ENCODE assay signal across 20 cellular contexts in the genomic region with DNA sequence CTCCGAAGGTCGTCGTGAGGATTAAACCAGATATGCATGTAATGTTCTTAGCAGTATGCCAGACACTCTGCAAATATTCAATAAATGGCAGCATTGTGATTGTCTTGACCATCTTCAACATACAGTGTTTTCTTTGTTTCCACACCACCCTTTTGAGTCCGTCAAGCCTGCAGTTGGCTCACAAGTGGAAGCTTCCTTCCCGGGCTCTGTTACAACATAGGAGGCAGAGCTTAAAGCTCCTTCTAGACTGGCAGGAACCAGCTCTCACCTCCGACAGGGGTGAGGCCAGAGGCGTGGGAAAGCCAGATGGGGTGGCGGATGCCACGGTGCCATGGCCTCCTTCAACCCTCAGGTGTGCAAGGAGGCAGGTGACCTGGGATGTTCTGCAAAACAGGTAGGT.
A peak's percentile ranks its signal among the peaks of the same experiment; 100 is the strongest.
DNase-seq lines count a peak whose midpoint lies in the region; ATAC-seq, FAIRE-seq and TF ChIP-seq lines count a peak whose summit lies in the region.
"Had no signal": no experiment of that assay in that cellular context is flagged by ENCODE, and none has a peak within 500 bp of the region (broad histone marks: within the 10 kb centered on the region; RNA-seq: fewer than 3 reads in every experiment).

No MANE protein-coding gene starts in this region.

- H3K36me3 ChIP-seq in SJCRH30, result no peaks in the 10 kb centered on the region
- no peaks in the 10 kb centered on the region for H3K36me3 ChIP-seq in bronchial epithelial cell (ENCODE audit: control insufficient read depth, insufficient read depth, low read length)

- TF ChIP-seq CTCF in bronchial epithelial cell (IDR thresholded peaks at IDR 0.05; ENCODE audit: insufficient read depth, low read length, severe bottlenecking), result no peak

- H3K4me1 Mint-ChIP-seq in activated T-cell treated with anti-CD3 and anti-CD28 coated beads, Interleukin-2, amount 50 U/mL, for 24 hours (ENCODE audit: low read depth), result peaks cover 5% of the 10 kb centered on the region
- H3K4me1 Mint-ChIP-seq in T-cell, result no peaks in the 10 kb centered on the region
- H3K4me1 Mint-ChIP-seq: B cell had no signal

- H3K4me3 ChIP-seq in SJCRH30 (no peak overlapping the region), bronchial epithelial cell (ENCODE audit: low read depth, low read length) (no peak overlapping the region)

- no peaks in the 10 kb centered on the region for H3K36me3 Mint-ChIP-seq in activated T-cell treated with anti-CD3 and anti-CD28 coated beads, Interleukin-2, amount 50 U/mL, for 24 hours (ENCODE audit: low read depth)
- H3K36me3 Mint-ChIP-seq in T-cell, result no peaks in the 10 kb centered on the region

- H3K27me3 ChIP-seq in SJCRH30 (no peaks in the 10 kb centered on the region), bronchial epithelial cell (ENCODE audit: control insufficient read depth, insufficient read depth, low read length) (no peaks in the 10 kb centered on the region)

- H3K27me3 Mint-ChIP-seq in activated T-cell treated with anti-CD3 and anti-CD28 coated beads, Interleukin-2, amount 50 U/mL, for 24 hours, result peaks cover 32% of the 10 kb centered on the region
- peaks cover 6 to 7% of the 10 kb centered on the region in 2 donors for H3K27me3 Mint-ChIP-seq in T-cell

- DNase-seq in SJCRH30 (peak; percentile 24 to 67), bronchial epithelial cell (ENCODE audit: low read depth) (peak; percentile 33), foreskin melanocyte (peak; percentile 88), T-cell (no peak)
- no peak for DNase-seq in activated T-cell treated with anti-CD3 and anti-CD28 coated beads, Interleukin-2, amount 50 U/mL, for 24 hours
- no peak for DNase-seq in stimulated activated naive CD4-positive, alpha-beta T cell (lab: John Stamatoyannopoulos, UW)
- DNase-seq: C1 segment of cervical spinal cord; CD4-positive, alpha-beta T cell; DMS153; DMS79 treated with DMSO at 0.1 percent for 48 hours; EL; HCEC 1CT; HFFc6 had no signal

- H3K27ac ChIP-seq in SJCRH30, result no peak overlapping the region
- H3K27ac ChIP-seq: HL-60 had no signal

- H3K9me3 Mint-ChIP-seq in activated T-cell treated with anti-CD3 and anti-CD28 coated beads, Interleukin-2, amount 50 U/mL, for 24 hours, result no peaks in the 10 kb centered on the region
- no peaks in the 10 kb centered on the region for H3K9me3 Mint-ChIP-seq in T-cell
- H3K9me3 Mint-ChIP-seq: CD4-positive, alpha-beta T cell; HFFc6 had no signal

- no peak for FAIRE-seq in bronchial epithelial cell (lab: Jason Lieb, UNC)
- FAIRE-seq: A204.1, D721Med, G401.6, GM12891 had no signal

- POLR2A ChIA-PET in T-cell (lab: Charles Lee), result no interaction called here

- H3K9me3 ChIP-seq in SJCRH30 (replicated peaks), result no peaks in the 10 kb centered on the region

- peaks cover 2% of the 10 kb centered on the region; the same call in 1 of the 2 replicates for H3K4me1 ChIP-seq in SJCRH30

- no peak overlapping the region for H3K27ac Mint-ChIP-seq in activated T-cell treated with anti-CD3 and anti-CD28 coated beads, Interleukin-2, amount 50 U/mL, for 24 hours
- H3K27ac Mint-ChIP-seq in T-cell, result no peak overlapping the region
- H3K27ac Mint-ChIP-seq: B cell; CD4-positive, alpha-beta T cell; HFFc6 had no signal

- no peak for ATAC-seq in T-cell (replicated peaks in 1 of 4)
- ATAC-seq in GM21576 (IDR thresholded peaks at IDR 0.05; ENCODE audit: unreplicated experiment), result no peak

- CTCF ChIA-PET in T-cell (lab: Charles Lee), result no interaction called here

- H3K4me3 Mint-ChIP-seq in activated T-cell treated with anti-CD3 and anti-CD28 coated beads, Interleukin-2, amount 50 U/mL, for 24 hours, result no peak overlapping the region
- no peak overlapping the region for H3K4me3 Mint-ChIP-seq in T-cell
- H3K4me3 Mint-ChIP-seq: B cell; CD4-positive, alpha-beta T cell; HFFc6 had no signal

Comparison
In these comparisons a context has a peak if more than half of its experiments do, and no peak if none do; other contexts are left out.
1. DNase-seq: peak in SJCRH30 (2 of 2), bronchial epithelial cell (single experiment) and foreskin melanocyte (single experiment); none in activated T-cell treated with anti-CD3 and anti-CD28 coated beads, Interleukin-2, amount 50 U/mL, for 24 hours (single experiment), T-cell (0 of 34) and stimulated activated naive CD4-positive, alpha-beta T cell (0 of 6).